Comparison of ENCODE assay signal across 23 cellular contexts in genomic region chr6:34300332-34300751, GRCh38. TPM values are rescaled to one million over a fixed set of nuclear protein-coding genes. Genes with fewer than 3 reads are reported as not detected.
DNase-seq lines count a peak whose midpoint lies in the region; ATAC-seq, FAIRE-seq and TF ChIP-seq lines count a peak whose summit lies in the region.
"Had no signal": no experiment of that assay in that cellular context is flagged by ENCODE, and none has a peak within 500 bp of the region (broad histone marks: within the 10 kb centered on the region; RNA-seq: fewer than 3 reads in every experiment).

No MANE protein-coding gene starts in this region.

- H3K4me1 ChIP-seq in K562 (replicated peaks in 1 of 2; ENCODE audit: control insufficient read depth in 2 of 2, insufficient read depth in 2 of 2, low read length in 2 of 2), result peaks cover 5 to 21% of the 10 kb centered on the region in 2 experiments
- H3K4me1 ChIP-seq: colonic mucosa had no signal

- H3K9me3 ChIP-seq in K562 (replicated peaks; ENCODE audit: control insufficient read depth, insufficient read depth, low read depth, low read length), result no peaks in the 10 kb centered on the region
- H3K9me3 ChIP-seq: colonic mucosa, pancreas had no signal

- no peaks in the 10 kb centered on the region for H4K20me1 ChIP-seq in K562 (replicated peaks; ENCODE audit: control insufficient read depth, insufficient read depth, low read length)

- H3K9me1 ChIP-seq in K562 (ENCODE audit: control insufficient read depth, insufficient read depth, low read length), result peaks cover 3% of the 10 kb centered on the region

- peak overlapping the region; percentile 27; the same call in 2 of the 3 replicates for H3K27ac ChIP-seq in K562 (ENCODE audit: extremely low read depth, low read depth, low read length)
- H3K27ac ChIP-seq: colonic mucosa, HL-60, KMS-11 had no signal

- no peak overlapping the region for H3K4me3 Mint-ChIP-seq in mesothelial cell of epicardium
- H3K4me3 Mint-ChIP-seq: activated CD8-positive, alpha-beta T cell treated with anti-CD3 and anti-CD28 coated beads, Interleukin-2, amount 10 ng/mL, durations not matched to agents 7 days and 5 days had no signal

- DNase-seq in Ammon's horn (ENCODE audit: low spot score), result peak; percentile 65
- DNase-seq in GM19239 (ENCODE audit: insufficient read length, low spot score), result no peak
- DNase-seq in K562 (ENCODE audit: extremely low read depth in 1 of 4, low spot score in 3 of 4), result no peak
- no peak for DNase-seq in mesothelial cell of epicardium (ENCODE audit: low spot score in 2 of 2, unreplicated experiment in 2 of 2)
- DNase-seq in HUDEP-2 (lab: John Stamatoyannopoulos, UW; ENCODE audit: unreplicated experiment in 76 of 76), result no peak
- DNase-seq in stimulated activated CD4-positive, alpha-beta T cell treated with anti-CD3 and anti-CD28 coated beads, Interleukin-15, amount 100 ng/mL, for 24 hours, result no peak
- no peak for DNase-seq in RKO (ENCODE audit: low spot score)
- DNase-seq: activated CD8-positive, alpha-beta T cell treated with anti-CD3 and anti-CD28 coated beads, Interleukin-2, amount 10 ng/mL, durations not matched to agents 7 days and 5 days; activated effector memory CD4-positive, alpha-beta T cell treated with Interleukin-2 at 50 U/mL for 16 hours; aorta; Calu3; colonic mucosa; erythroblast; glutamatergic neuron; islet precursor cell; NCI-H1436 treated with DMSO at 0.1 percent for 48 hours; stimulated activated CD4-positive, alpha-beta T cell treated with anti-CD3 and anti-CD28 coated beads, Interleukin-12 subunit alpha, Interleukin-12 subunit beta, amount 100 ng/mL, for 4 hours had no signal

- H3K9ac ChIP-seq in K562 (ENCODE audit: insufficient read depth in 1 of 2, low read depth in 2 of 2, low read length in 2 of 2), result peak overlapping the region in 1 of 2 experiments; percentile 53; a peak in 1 of 4 replicates
- H3K9ac ChIP-seq: KMS-11 had no signal

- CTCF ChIA-PET in K562 (lab: Yijun Ruan, JAX; ENCODE audit: low intra/inter-chr PET ratio), result no interaction called here

- intact Hi-C loops in K562 (cut with micrococcal nuclease), result no loop called here

- no peak for TF ChIP-seq RAD21 in K562 (CRISPR knock-in tag; conservative IDR thresholded peaks at IDR 0.05 in 1 of 2, IDR thresholded peaks at IDR 0.05 in 1 of 2)

- H3K36me3 ChIP-seq in K562 (ENCODE audit: control insufficient read depth, insufficient read depth, low read length), result peaks cover 30% of the 10 kb centered on the region; the same call in 2 of the 3 replicates
- H3K36me3 ChIP-seq: colonic mucosa, pancreas had no signal

- BruUV-seq in K562 (replicated peaks; lab: Mats Ljungman, UMichigan), result no TSS peak

- no peaks in the 10 kb centered on the region for H3K27me3 ChIP-seq in K562 (ENCODE audit: control insufficient read depth in 2 of 2, insufficient read depth in 2 of 2, low read length in 2 of 2)
- H3K27me3 ChIP-seq: colonic mucosa, pancreas had no signal

- POLR2A ChIA-PET in K562 (lab: Yijun Ruan, JAX), result interaction anchor here (1.0 to 3.2 kb wide), 9 partner anchors 9 to 33 kb away, joined by 3 to 12 read pairs (median 5); no protein-coding TSS in a partner anchor

- FAIRE-seq in GM19239 (lab: Jason Lieb, UNC) (peak; percentile 66), K562 (lab: Jason Lieb, UNC) (no peak)
- FAIRE-seq: GM18507, pancreas, TTC549 had no signal

- in situ Hi-C loops in K562 (cut with MboI), result no loop called here

- no peak overlapping the region for H2AFZ ChIP-seq in K562 (ENCODE audit: low read depth, low read length)

- 46% methylated on average over 1 of the region's 1 CpG for WGBS in K562 (ENCODE audit: insufficient coverage, low coverage, missing lambda C conversion rate)

- no peaks in the 10 kb centered on the region for H3K36me3 Mint-ChIP-seq in mesothelial cell of epicardium

- no peak for TF ChIP-seq POLR2A in K562 (conservative IDR thresholded peaks at IDR 0.05)

- H3K9me3 Mint-ChIP-seq in mesothelial cell of epicardium, result no peaks in the 10 kb centered on the region

- no peak for TF ChIP-seq EP300 in K562 (IDR thresholded peaks at IDR 0.05; ENCODE audit: low read length)

- peak; percentile 23 for ATAC-seq in K562
- no peak for ATAC-seq in GM18519 (IDR thresholded peaks at IDR 0.05; ENCODE audit: low FRiP score, unreplicated experiment)
- ATAC-seq: activated CD8-positive, alpha-beta T cell treated with anti-CD3 and anti-CD28 coated beads, Interleukin-2, amount 10 ng/mL, durations not matched to agents 7 days and 5 days had no signal

- peaks cover 61% of the 10 kb centered on the region for H3K79me2 ChIP-seq in K562 (ENCODE audit: control insufficient read depth, insufficient read depth, low read length)

- no peaks in the 10 kb centered on the region for H3K27me3 Mint-ChIP-seq in mesothelial cell of epicardium (ENCODE audit: low read depth)

- no peak overlapping the region for H3K4me3 ChIP-seq in K562
- H3K4me3 ChIP-seq: colonic mucosa, pancreas had no signal

- H3K4me2 ChIP-seq in K562 (ENCODE audit: insufficient read depth, low read length), result no peak overlapping the region
- H3K4me2 ChIP-seq: KMS-11 had no signal

- no peak for TF ChIP-seq CTCF in K562 (IDR thresholded peaks at IDR 0.05 in 2 of 3, conservative IDR thresholded peaks at IDR 0.05 in 1 of 3; ENCODE audit: insufficient read depth in 2 of 3, low read depth in 1 of 3, low read length in 3 of 3)
- no peak for TF ChIP-seq CTCF in mesothelial cell of epicardium (IDR thresholded peaks at IDR 0.05; ENCODE audit: unreplicated experiment)

- H3K4me1 Mint-ChIP-seq in mesothelial cell of epicardium, result peaks cover 10% of the 10 kb centered on the region

- peak overlapping the region; percentile 19 for H3K27ac Mint-ChIP-seq in mesothelial cell of epicardium
- H3K27ac Mint-ChIP-seq: activated CD8-positive, alpha-beta T cell treated with anti-CD3 and anti-CD28 coated beads, Interleukin-2, amount 10 ng/mL, durations not matched to agents 7 days and 5 days had no signal

TF ChIP-seq in K562, 482 proteins besides CTCF, POLR2A, EP300 and RAD21:
- TF ChIP-seq ZNF766 (CRISPR knock-in tag; conservative IDR thresholded peaks at IDR 0.05) (0 out of 2 replicates have a peak, but pooled peaks have one; percentile 79), POLR3G (IDR thresholded peaks at IDR 0.05; ENCODE audit: extremely low read depth, insufficient read length, insufficient replicate concordance) (no peak)

RNA-seq across cellular contexts. Expression of gene SMIM29, which starts 51.5 kb away (rescaled TPM):
- 9.6 and 43.3 TPM in 2 replicates for total RNA-seq in K562 (2011; cell fraction: chromatin; rRNA removed; ENCODE audit: low replicate concordance)
- total RNA-seq in K562 (2011; cell fraction: nucleolus; rRNA removed), result 62.9 and 65.8 TPM in 2 replicates
- total RNA-seq in K562 (2011; cell fraction: nucleoplasm; rRNA removed), result 33.6 and 43.7 TPM in 2 replicates
- total RNA-seq in K562 (2014; rRNA removed) (31.8 and 42.1 TPM in 2 replicates), K562 (2014; rRNA removed; fragmentation: Illumina TruSeq; extraction: Trizol) (4.6 and 6.5 TPM in 2 replicates), K562 (2015; rRNA removed; fragmentation: Illumina TruSeq; extraction: Trizol) (18.2 and 21.9 TPM in 2 replicates), K562 (2021) (30.1 and 35.5 TPM in 2 replicates), mesothelial cell of epicardium (8.4 to 8.9 TPM (median 8.6 TPM) in 3 replicates)
- polyA plus RNA-seq in K562 (2011; rRNA removed) (29.1 and 74.4 TPM in 2 replicates), K562 (2014; fragmentation: Illumina TruSeq; extraction: Trizol) (20.9 and 39.0 TPM in 2 replicates), K562 (2014; fragmentation: Nextera tagmentation; extraction: Ambion mirVana) (10 to 100 TPM; 13.1 to 13.7 TPM), K562 (2014; rRNA removed) (34.9 and 36.7 TPM in 2 replicates)
- 106 and 151 TPM in 2 replicates for polyA plus RNA-seq in K562 (2011; cell fraction: cytosol; rRNA removed)
- polyA plus RNA-seq in K562 (2011; cell fraction: nucleus; rRNA removed), result 87.3 and 88.9 TPM in 2 replicates
- 43.9 and 73.7 TPM in 2 replicates for polyA plus RNA-seq in K562 (2012)
- 10.5 and 14.6 TPM in 2 replicates for polyA minus RNA-seq in K562 (2011; rRNA and poly(A)+ RNA removed)
- polyA minus RNA-seq in K562 (2011; cell fraction: cytosol; rRNA and poly(A)+ RNA removed), result 18.3 and 35.8 TPM in 2 replicates
- polyA minus RNA-seq in K562 (2011; cell fraction: nucleus; rRNA and poly(A)+ RNA removed), result 43.4 and 63.9 TPM in 2 replicates
